35 cellular contexts compared by ENCODE assay signal in genomic region chr14:46540986-46541385, GRCh38.
"Had no signal": no experiment of that assay in that cellular context is flagged by ENCODE, and none has a peak within 500 bp of the region (broad histone marks: within the 10 kb centered on the region; RNA-seq: fewer than 3 reads in every experiment).

No MANE protein-coding gene starts in this region.

- DNase-seq: Karpas-422, Kasumi-1, MG63, MM.1S, MV-4-11, NCI-H1048, NCI-H1092, NCI-H1092 treated with DMSO at 0.1 percent for 48 hours, NCI-H1105, NCI-H1105 treated with DMSO at 0.1 percent for 48 hours, NCI-H1417, NCI-H1417 treated with DMSO at 0.1 percent for 48 hours, NCI-H1436, NCI-H1436 treated with DMSO at 0.1 percent for 48 hours, NCI-H146, NCI-H1694, NCI-H1694 treated with DMSO at 0.1 percent for 48 hours, NCI-H187, NCI-H187 treated with DMSO at 0.1 percent for 48 hours, NCI-H1930, NCI-H2029, NCI-H2029 treated with DMSO at 0.1 percent for 48 hours, NCI-H2081, NCI-H2081 treated with DMSO at 0.1 percent for 48 hours, NCI-H2107, NCI-H2171, NCI-H2171 treated with DMSO at 0.1 percent for 48 hours, NCI-H2227 treated with DMSO at 0.1 percent for 48 hours, NCI-H226, NCI-H345, NCI-H446, NCI-H446 treated with DMSO at 0.1 percent for 48 hours, NCI-H510A, NCI-H510A treated with DMSO at 0.1 percent for 48 hours had no signal

- H3K27me3 ChIP-seq: MG63 had no signal

- H3K36me3 ChIP-seq: MG63 had no signal

- H3K9ac ChIP-seq: KMS-11 had no signal

- H3K27ac ChIP-seq: KMS-11 had no signal

- H3K4me3 ChIP-seq: MG63 had no signal

- H3K9me3 ChIP-seq: MG63 had no signal

- H3K4me2 ChIP-seq: KMS-11 had no signal
